Comparison of ENCODE assay signal across 11 cellular contexts in genomic region chr9:131839281-131840084, GRCh38.
A peak's percentile ranks its signal among the peaks of the same experiment; 100 is the strongest.
DNase-seq lines count a peak whose midpoint lies in the region; ATAC-seq and TF ChIP-seq lines count a peak whose summit lies in the region.
"Had no signal": no experiment of that assay in that cellular context is flagged by ENCODE, and none has a peak within 500 bp of the region (broad histone marks: within the 10 kb centered on the region; RNA-seq: fewer than 3 reads in every experiment).

No MANE protein-coding gene starts in this region.

- peaks cover 3% of the 10 kb centered on the region for H3K27me3 Mint-ChIP-seq in activated CD8-positive, alpha-beta memory T cell treated with anti-CD3 and anti-CD28 coated beads, Interleukin-2, amount 10 ng/mL, durations not matched to agents 7 days and 5 days

- H3K4me3 ChIP-seq in fibroblast of the aortic adventitia (ENCODE audit: low read depth, low read length): no peak overlapping the region

- peak; percentile 79 for ATAC-seq in activated CD8-positive, alpha-beta memory T cell treated with anti-CD3 and anti-CD28 coated beads, Interleukin-2, amount 10 ng/mL, durations not matched to agents 7 days and 5 days
- ATAC-seq in GM21619 (IDR thresholded peaks at IDR 0.05; ENCODE audit: unreplicated experiment) (no peak), HG03442 (IDR thresholded peaks at IDR 0.05; ENCODE audit: unreplicated experiment) (no peak)

- CTCF ChIA-PET in activated CD8-positive, alpha-beta memory T cell treated with anti-CD3 and anti-CD28 coated beads, Interleukin-2, amount 10 ng/mL, durations not matched to agents 7 days and 5 days (lab: Charles Lee): interaction anchor here (0.8 to 2.8 kb wide), 7 partner anchors 36 to 397 kb away, joined by 3 to 9 read pairs (median 4); partner anchors contain the start of gene RAPGEF1

- H3K4me1 Mint-ChIP-seq in activated CD8-positive, alpha-beta memory T cell treated with anti-CD3 and anti-CD28 coated beads, Interleukin-2, amount 10 ng/mL, durations not matched to agents 7 days and 5 days: peaks cover 17% of the 10 kb centered on the region

- no peak overlapping the region for H3K4me3 Mint-ChIP-seq in activated CD8-positive, alpha-beta memory T cell treated with anti-CD3 and anti-CD28 coated beads, Interleukin-2, amount 10 ng/mL, durations not matched to agents 7 days and 5 days

- TF ChIP-seq CTCF in fibroblast of the aortic adventitia (IDR thresholded peaks at IDR 0.05; ENCODE audit: insufficient read depth, low read length): no peak

- DNase-seq in NK-92 treated with Interleukin-12 subunit alpha and Interleukin-12 subunit beta, amount 100 ng/mL, for 24 hours (lab: John Stamatoyannopoulos, UW): peak; percentile 32
- no peak for DNase-seq in NK-92 (lab: John Stamatoyannopoulos, UW; ENCODE audit: unreplicated experiment)
- DNase-seq in activated CD8-positive, alpha-beta memory T cell treated with anti-CD3 and anti-CD28 coated beads, Interleukin-2, amount 10 ng/mL, durations not matched to agents 7 days and 5 days: peak; percentile 84
- peak; percentile 9 for DNase-seq in fibroblast of the aortic adventitia (ENCODE audit: low read depth)
- DNase-seq in stimulated activated CD8-positive, alpha-beta memory T cell treated with anti-CD3 and anti-CD28 coated beads, Interleukin-7, amount 100 ng/mL, for 4 hours (ENCODE audit: low read depth in 2 of 2): peak; percentile 8 to 40
- DNase-seq in NOMO-1 treated with dmso at 0.1 percent for 144 hours (lab: John Stamatoyannopoulos, UW; ENCODE audit: unreplicated experiment): no peak
- DNase-seq: 8988T, amygdala had no signal

- peak overlapping the region; percentile 95 for H3K27ac Mint-ChIP-seq in activated CD8-positive, alpha-beta memory T cell treated with anti-CD3 and anti-CD28 coated beads, Interleukin-2, amount 10 ng/mL, durations not matched to agents 7 days and 5 days
- H3K27ac Mint-ChIP-seq: progenitor cell of endocrine pancreas had no signal

- H3K36me3 Mint-ChIP-seq in activated CD8-positive, alpha-beta memory T cell treated with anti-CD3 and anti-CD28 coated beads, Interleukin-2, amount 10 ng/mL, durations not matched to agents 7 days and 5 days: no peaks in the 10 kb centered on the region

- H3K9me3 Mint-ChIP-seq in activated CD8-positive, alpha-beta memory T cell treated with anti-CD3 and anti-CD28 coated beads, Interleukin-2, amount 10 ng/mL, durations not matched to agents 7 days and 5 days (ENCODE audit: low read depth): peaks cover 2% of the 10 kb centered on the region

Comparison
In these comparisons a context has a peak if more than half of its experiments do, and no peak if none do; other contexts are left out.
1. DNase-seq: peak in NK-92 treated with Interleukin-12 subunit alpha and Interleukin-12 subunit beta, amount 100 ng/mL, for 24 hours (single experiment), activated CD8-positive, alpha-beta memory T cell treated with anti-CD3 and anti-CD28 coated beads, Interleukin-2, amount 10 ng/mL, durations not matched to agents 7 days and 5 days (single experiment), fibroblast of the aortic adventitia (single experiment) and stimulated activated CD8-positive, alpha-beta memory T cell treated with anti-CD3 and anti-CD28 coated beads, Interleukin-7, amount 100 ng/mL, for 4 hours (2 of 2); none in NK-92 (single experiment) and NOMO-1 treated with dmso at 0.1 percent for 144 hours (single experiment).